Comparison of ENCODE assay signal across 18 cellular contexts in genomic region chr16:88744839-88745521, GRCh38. TPM values are rescaled to one million over a fixed set of nuclear protein-coding genes. Genes with fewer than 3 reads are reported as not detected.
DNase-seq lines count a peak whose midpoint lies in the region; ATAC-seq and TF ChIP-seq lines count a peak whose summit lies in the region.
"Had no signal": no experiment of that assay in that cellular context is flagged by ENCODE, and none has a peak within 500 bp of the region (broad histone marks: within the 10 kb centered on the region; RNA-seq: fewer than 3 reads in every experiment).

No MANE protein-coding gene starts in this region.

- H3K9me3 Mint-ChIP-seq in activated naive CD4-positive, alpha-beta T cell treated with anti-CD3 and anti-CD28 coated beads, Interleukin-2, amount 50 U/mL, for 24 hours: no peaks in the 10 kb centered on the region

- no peak for TF ChIP-seq CTCF in left ventricle myocardium inferior (IDR thresholded peaks at IDR 0.05; ENCODE audit: borderline replicate concordance)

- peaks cover 28% of the 10 kb centered on the region for H3K4me1 Mint-ChIP-seq in activated naive CD4-positive, alpha-beta T cell treated with anti-CD3 and anti-CD28 coated beads, Interleukin-2, amount 50 U/mL, for 24 hours

- H3K4me1 ChIP-seq in left ventricle myocardium inferior: peaks cover 41% of the 10 kb centered on the region

- H3K4me3 Mint-ChIP-seq in activated naive CD4-positive, alpha-beta T cell treated with anti-CD3 and anti-CD28 coated beads, Interleukin-2, amount 50 U/mL, for 24 hours: no peak overlapping the region

- ATAC-seq in HG02981 (IDR thresholded peaks at IDR 0.05; ENCODE audit: unreplicated experiment): peak; percentile 8
- ATAC-seq in sciatic nerve: peak; percentile 16

- no peak overlapping the region for H3K4me3 ChIP-seq in left ventricle myocardium inferior
- H3K4me3 ChIP-seq: colonic mucosa, prostate gland, vagina had no signal

- H3K27ac ChIP-seq in left ventricle myocardium inferior (replicated peaks): peak overlapping the region; percentile 73
- H3K27ac ChIP-seq: colonic mucosa had no signal

- no peaks in the 10 kb centered on the region for H3K9me3 ChIP-seq in left ventricle myocardium inferior (replicated peaks)
- H3K9me3 ChIP-seq: colonic mucosa, prostate gland, vagina had no signal

- H3K36me3 ChIP-seq in left ventricle myocardium inferior: no peaks in the 10 kb centered on the region
- H3K36me3 ChIP-seq: colonic mucosa, prostate gland, vagina had no signal

- DNase-seq in activated naive CD4-positive, alpha-beta T cell (lab: John Stamatoyannopoulos, UW): no peak
- DNase-seq in left ventricle myocardium inferior: peak; percentile 36
- DNase-seq in sciatic nerve (ENCODE audit: low spot score): no peak
- DNase-seq in DMS79 treated with DMSO at 0.1 percent for 48 hours (lab: John Stamatoyannopoulos, UW): no peak
- DNase-seq in stimulated activated CD4-positive, alpha-beta T cell treated with anti-CD3 and anti-CD28 coated beads, Interleukin-1b, Interleukin-23, amount 100 ng/mL, for 48 hours: no peak
- no peak for DNase-seq in putamen (ENCODE audit: low spot score)
- DNase-seq: activated CD4-positive, alpha-beta T cell treated with anti-CD3 and anti-CD28 coated beads for 1 hour; activated CD8-positive, alpha-beta memory T cell treated with anti-CD3 and anti-CD28 coated beads, Interleukin-2, amount 50 U/mL, for 4 hours; activated gamma-delta T cell; colonic mucosa; foreskin fibroblast; NCI-H446 treated with DMSO at 0.1 percent for 48 hours had no signal

- no peaks in the 10 kb centered on the region for H3K27me3 ChIP-seq in left ventricle myocardium inferior (ENCODE audit: low read depth)
- H3K27me3 ChIP-seq: colonic mucosa, vagina had no signal

- H3K27ac Mint-ChIP-seq in activated naive CD4-positive, alpha-beta T cell treated with anti-CD3 and anti-CD28 coated beads, Interleukin-2, amount 50 U/mL, for 24 hours: peak overlapping the region; percentile 46

- H3K27me3 Mint-ChIP-seq in activated naive CD4-positive, alpha-beta T cell treated with anti-CD3 and anti-CD28 coated beads, Interleukin-2, amount 50 U/mL, for 24 hours: no peaks in the 10 kb centered on the region

- H3K36me3 Mint-ChIP-seq in activated naive CD4-positive, alpha-beta T cell treated with anti-CD3 and anti-CD28 coated beads, Interleukin-2, amount 50 U/mL, for 24 hours: no peaks in the 10 kb centered on the region

- intact Hi-C loops in left ventricle myocardium inferior (cut with micrococcal nuclease) (loop anchor here (5.0 kb wide), 1 partner anchor 37 kb away; no protein-coding TSS in a partner anchor), sciatic nerve (cut with DNase I) (loop anchor here (10.0 kb wide), 1 partner anchor 420 kb away; no protein-coding TSS in a partner anchor)

RNA-seq across cellular contexts. Expression of gene CTU2, which starts 38.7 kb away (rescaled TPM):
- 13.1 TPM for total RNA-seq in left ventricle myocardium inferior
- 20.6 TPM for total RNA-seq in sciatic nerve

RNA-seq across cellular contexts. Expression of gene RNF166, which starts 38.8 kb away (rescaled TPM):
- total RNA-seq in left ventricle myocardium inferior: 14.2 TPM
- 28.6 TPM for total RNA-seq in sciatic nerve

RNA-seq across cellular contexts. Expression of gene PIEZO1, which starts 40.0 kb away (rescaled TPM):
- total RNA-seq in left ventricle myocardium inferior (17.1 TPM), sciatic nerve (111 TPM)

RNA-seq across cellular contexts. Expression of gene CDT1, which starts 58.6 kb away (rescaled TPM):
- total RNA-seq in left ventricle myocardium inferior: 0.63 TPM
- total RNA-seq in sciatic nerve: 0.76 TPM

RNA-seq across cellular contexts. Expression of gene SNAI3, which starts 58.7 kb away (rescaled TPM):
- total RNA-seq in left ventricle myocardium inferior: 3.1 TPM
- 0.53 TPM for total RNA-seq in sciatic nerve
- total RNA-seq: A673, M059J, vagina had no signal
